14 cellular contexts compared by ENCODE assay signal in the genomic region with DNA sequence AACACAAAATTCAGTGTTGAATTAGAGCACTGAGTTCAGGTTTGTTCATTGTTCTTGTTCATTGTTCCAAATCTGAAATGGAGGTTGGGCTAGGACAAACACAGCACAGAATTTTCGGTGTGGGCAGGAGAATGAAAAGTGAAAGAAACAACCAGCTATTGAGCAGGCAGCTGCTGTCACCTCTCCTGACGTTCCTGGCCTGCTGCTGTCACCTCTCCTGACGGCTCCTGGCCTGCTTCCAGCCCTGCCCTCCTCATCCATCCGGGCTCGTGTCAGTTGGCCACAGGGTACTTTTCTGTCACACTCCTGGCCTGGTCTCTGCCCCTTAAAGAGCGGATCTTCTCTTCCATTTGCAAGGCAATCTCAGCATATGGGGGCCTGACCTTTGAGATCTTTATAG. TPM values are rescaled to one million over a fixed set of nuclear protein-coding genes. Genes with fewer than 3 reads are reported as not detected.
A peak's percentile ranks its signal among the peaks of the same experiment; 100 is the strongest.
DNase-seq lines count a peak whose midpoint lies in the region; ATAC-seq and TF ChIP-seq lines count a peak whose summit lies in the region.
"Had no signal": no experiment of that assay in that cellular context is flagged by ENCODE, and none has a peak within 500 bp of the region (broad histone marks: within the 10 kb centered on the region; RNA-seq: fewer than 3 reads in every experiment).

No MANE protein-coding gene starts in this region.

- H3K4me1 ChIP-seq in right lobe of liver, result no peaks in the 10 kb centered on the region

- intact Hi-C loops in right lobe of liver (cut with DNase I), result no loop called here

- peak overlapping the region in 1 of 3 donors; percentile 36 for H3K4me3 ChIP-seq in right lobe of liver

- TF ChIP-seq POLR2A in right lobe of liver (IDR thresholded peaks at IDR 0.05), result no peak

- H3K27me3 ChIP-seq in right lobe of liver, result no peaks in the 10 kb centered on the region

- ATAC-seq in GM18498 (IDR thresholded peaks at IDR 0.05; ENCODE audit: unreplicated experiment) (peak; percentile 51), right lobe of liver (peak; percentile 85 to 97 (median 90))
- ATAC-seq: stimulated activated naive B cell treated with anti-CD40 and anti-IgM and Interleukin-4, amounts not matched to agents 10 μg/mL and 1 μg/mL and 100 μg/mL, for 72 hours had no signal

- 10% methylated on average over 6 of the region's 6 CpGs for WGBS in right lobe of liver (ENCODE audit: insufficient coverage, low coverage, low lambda C conversion rate, missing lambda C conversion rate)

- no peak for TF ChIP-seq CTCF in right lobe of liver (IDR thresholded peaks at IDR 0.05)

- H3K27ac ChIP-seq in right lobe of liver, result peak overlapping the region in 1 of 3 donors; percentile 24
- H3K27ac ChIP-seq: 22Rv1, HL-60 had no signal

- H3K9me3 ChIP-seq in right lobe of liver, result no peaks in the 10 kb centered on the region

- no peaks in the 10 kb centered on the region for H3K36me3 ChIP-seq in right lobe of liver

- peak; percentile 9 for DNase-seq in DMS 273 (lab: John Stamatoyannopoulos, UW; ENCODE audit: unreplicated experiment)
- DNase-seq in DMS 273 treated with DMSO at 0.1 percent for 48 hours (lab: John Stamatoyannopoulos, UW), result no peak
- peak; percentile 33 for DNase-seq in NCI-H774 (lab: John Stamatoyannopoulos, UW)
- peak; percentile 71 to 86 (median 78) for DNase-seq in right lobe of liver
- no peak for DNase-seq in NCI-H2171 (lab: John Stamatoyannopoulos, UW)
- DNase-seq in AG08396 (ENCODE audit: low spot score), result no peak
- DNase-seq in hepatic stellate cell (ENCODE audit: low spot score), result no peak
- DNase-seq: erythroblast; HCEC 1CT; NCI-H1092 treated with DMSO at 0.1 percent for 48 hours; stimulated activated naive B cell treated with anti-CD40 and anti-IgM and Interleukin-4, amounts not matched to agents 10 μg/mL and 1 μg/mL and 100 μg/mL, for 72 hours had no signal

RNA-seq across cellular contexts. Expression of a gene that starts 45.2 kb away (rescaled TPM):
- total RNA-seq in right lobe of liver, result 1 to 10 TPM in 2 of 6 experiments, under 1 TPM in 4; 0.39 to 1.8 (median 0.80) TPM

Comparison
In these comparisons a context has a peak if more than half of its experiments do, and no peak if none do; other contexts are left out.
1. DNase-seq: peak in DMS 273 (single experiment), NCI-H774 (single experiment) and right lobe of liver (3 of 3); none in DMS 273 treated with DMSO at 0.1 percent for 48 hours (single experiment), NCI-H2171 (single experiment), AG08396 (single experiment) and hepatic stellate cell (single experiment).